9 cellular contexts compared by ENCODE assay signal in the genomic region with DNA sequence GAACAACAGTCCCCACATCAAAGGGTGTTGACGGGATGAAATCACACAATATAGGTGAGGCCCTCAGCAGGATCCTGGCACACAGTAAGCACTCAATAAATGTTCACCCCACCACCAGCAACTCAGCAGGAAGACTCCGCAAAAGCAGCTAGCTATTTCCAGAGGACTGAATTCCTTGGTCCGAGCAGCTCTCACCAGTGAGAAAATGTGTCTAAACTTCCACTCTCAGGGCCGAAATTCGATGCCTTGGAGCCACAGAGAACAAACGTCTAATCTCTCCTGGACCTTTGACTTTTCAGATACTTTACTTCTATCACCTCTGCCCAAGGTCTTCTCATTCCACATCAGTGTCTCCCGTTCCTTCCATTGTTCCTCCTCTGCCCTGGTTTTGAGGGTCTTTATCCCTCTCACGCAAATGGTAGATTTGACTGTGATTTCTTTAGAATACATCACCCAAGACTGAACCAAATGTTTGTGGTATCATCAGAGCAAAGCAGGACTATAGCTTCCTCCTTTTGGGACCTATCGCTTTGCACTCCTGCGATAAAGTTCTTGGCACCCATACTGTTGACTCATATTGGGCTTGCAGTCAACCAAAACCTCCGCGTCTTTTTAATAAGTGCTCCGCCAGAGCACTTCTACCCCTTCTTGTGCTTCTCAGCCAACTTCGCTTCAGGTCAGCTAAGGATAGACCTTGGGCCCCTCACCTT. TPM values are rescaled to one million over a fixed set of nuclear protein-coding genes. Genes with fewer than 3 reads are reported as not detected.
DNase-seq lines count a peak whose midpoint lies in the region; ATAC-seq, FAIRE-seq and TF ChIP-seq lines count a peak whose summit lies in the region.
"Had no signal": no experiment of that assay in that cellular context is flagged by ENCODE, and none has a peak within 500 bp of the region (broad histone marks: within the 10 kb centered on the region; RNA-seq: fewer than 3 reads in every experiment).

No MANE protein-coding gene starts in this region.

- peak in 1 of 2 experiments; percentile 19; a peak in 1 of 4 replicates for TF ChIP-seq EP300 in GM12878 (IDR thresholded peaks at IDR 0.05; ENCODE audit: borderline replicate concordance in 1 of 2, control insufficient read depth in 1 of 2, low read depth in 2 of 2, low read length in 2 of 2)

- no peak for TF ChIP-seq CTCF in GM12878 (IDR thresholded peaks at IDR 0.05 in 2 of 3, conservative IDR thresholded peaks at IDR 0.05 in 1 of 3; ENCODE audit: control insufficient read depth in 2 of 3, extremely low read depth in 1 of 3, insufficient read depth in 1 of 3, low read depth in 3 of 3, low read length in 3 of 3)

- H2AFZ ChIP-seq in GM12878 (ENCODE audit: control insufficient read depth, low read depth, low read length) = peak overlapping the region; percentile 20

- no peak overlapping the region for H3K27ac ChIP-seq in HUES64 (ENCODE audit: low read depth, low read length)
- H3K27ac ChIP-seq in GM12878 (ENCODE audit: control insufficient read depth, insufficient read depth) = peak overlapping the region; percentile 21; the same call in 1 of the 2 replicates

- RAD21 ChIA-PET in GM12878 (lab: Charles Lee; ENCODE audit: unreplicated experiment) = interaction anchor here (0.9 to 5.3 kb wide), 8 partner anchors 11 to 276 kb away, joined by 3 to 31 read pairs (median 6); a partner anchor contains a TSS

- peak; percentile 27 for FAIRE-seq in GM12878 (lab: Jason Lieb, UNC)
- no peak for FAIRE-seq in RCC 7860 (lab: Jason Lieb, UNC)

- H3K79me2 ChIP-seq in GM12878 (ENCODE audit: control insufficient read depth, insufficient read depth, low read length) = peaks cover 36% of the 10 kb centered on the region

- H3K4me3 ChIP-seq in HUES64 (ENCODE audit: low read length) = peak overlapping the region; percentile 95
- peak overlapping the region; percentile 54; the same call in 1 of the 2 replicates for H3K4me3 ChIP-seq in GM12878
- H3K4me3 ChIP-seq in mononuclear cell (ENCODE audit: low read length) = peak overlapping the region; percentile 94
- no peak overlapping the region; the same call in 1 of the 2 replicates for H3K4me3 ChIP-seq in HAP-1

- in situ Hi-C loops in GM12878 (cut with MboI) (no loop called here), HAP-1 (cut with MboI; ENCODE audit: low sequenced_read_pairs) (no loop called here)

- no peak for TF ChIP-seq POLR2A in GM12878 (IDR thresholded peaks at IDR 0.05; ENCODE audit: low read depth, low read length)

- SMC1A ChIA-PET in GM12878 (lab: Charles Lee; ENCODE audit: uncharacterized antibody, unreplicated experiment) = interaction anchor here (1.0 to 6.8 kb wide), 4 partner anchors 14 to 83 kb away, joined by 3 to 68 read pairs (median 32); no protein-coding TSS in a partner anchor

- no peaks in the 10 kb centered on the region for H3K36me3 ChIP-seq in HUES64 (ENCODE audit: insufficient read depth, low read length)
- H3K36me3 ChIP-seq in GM12878 (ENCODE audit: control insufficient read depth in 2 of 2, insufficient read depth in 2 of 2, low read length in 1 of 2) = no peaks in the 10 kb centered on the region; a peak in 1 of 4 replicates
- peaks cover 3% of the 10 kb centered on the region; the same call in 1 of the 2 replicates for H3K36me3 ChIP-seq in HAP-1 (replicated peaks)

- H3K4me1 ChIP-seq in HUES64 (ENCODE audit: insufficient read depth, low read length) (peaks cover 24% of the 10 kb centered on the region), GM12878 (ENCODE audit: control insufficient read depth, insufficient read depth, low read length) (peaks cover 7% of the 10 kb centered on the region), mononuclear cell (ENCODE audit: insufficient read depth, low read length) (peaks cover 72% of the 10 kb centered on the region), HAP-1 (peaks cover 25% of the 10 kb centered on the region)

- no peaks in the 10 kb centered on the region for H4K20me1 ChIP-seq in GM12878 (ENCODE audit: control insufficient read depth, insufficient read depth)

- ATAC-seq in GM12878 (peak; percentile 48), GM19467 (IDR thresholded peaks at IDR 0.05; ENCODE audit: unreplicated experiment) (no peak)

- intact Hi-C loops in GM12878 (cut with micrococcal nuclease; ENCODE audit: unreplicated experiment) = loop anchor here (5.0 to 10.0 kb wide), 3 partner anchors 48 to 549 kb away; a partner anchor contains a TSS

- no peaks in the 10 kb centered on the region for H3K9me3 ChIP-seq in HUES64 (ENCODE audit: insufficient read depth, low read depth, low read length)
- no peaks in the 10 kb centered on the region for H3K9me3 ChIP-seq in GM12878 (replicated peaks; ENCODE audit: control insufficient read depth, insufficient read depth, low read length)
- no peaks in the 10 kb centered on the region for H3K9me3 ChIP-seq in mononuclear cell (ENCODE audit: low read depth, low read length)
- no peaks in the 10 kb centered on the region for H3K9me3 ChIP-seq in HAP-1

- no peak for TF ChIP-seq RAD21 in GM12878 (IDR thresholded peaks at IDR 0.05; ENCODE audit: insufficient read depth, low read depth, low read length)

- TSS peak; percentile 73 for BruUV-seq in GM12878 (replicated peaks; lab: Mats Ljungman, UMichigan)

- POLR2A ChIA-PET in GM12878 (lab: Charles Lee) = interaction anchor here (0.7 to 4.8 kb wide), 6 partner anchors 9 to 278 kb away, joined by 3 to 59 read pairs (median 4); no protein-coding TSS in a partner anchor

- H3K27me3 ChIP-seq in HUES64 (ENCODE audit: insufficient read depth, low read length) = peaks cover 12% of the 10 kb centered on the region
- H3K27me3 ChIP-seq in GM12878 (replicated peaks in 1 of 2; ENCODE audit: control insufficient read depth in 2 of 2, insufficient read depth in 2 of 2, low read length in 1 of 2) = no peaks in the 10 kb centered on the region
- H3K27me3 ChIP-seq in mononuclear cell (ENCODE audit: insufficient read depth, low read length) = no peaks in the 10 kb centered on the region
- no peaks in the 10 kb centered on the region for H3K27me3 ChIP-seq in HAP-1 (ENCODE audit: low read depth)

- WGBS in HUES64 = 78% methylated on average over 14 of the region's 14 CpGs
- WGBS in GM12878 (ENCODE audit: insufficient coverage, insufficient replicate concordance, low lambda C conversion rate, missing lambda C conversion rate) = 48% methylated on average over 14 of the region's 14 CpGs

- DNase-seq in DMS79 treated with DMSO at 0.1 percent for 48 hours (lab: John Stamatoyannopoulos, UW) (peak; percentile 43), GM12878 (ENCODE audit: low read depth, low spot score) (peak; percentile 44), foreskin melanocyte (no peak), RCC 7860 (ENCODE audit: low spot score) (no peak), HAP-1 (ENCODE audit: low spot score in 2 of 2) (no peak)

- CTCF ChIA-PET in GM12878 (lab: Yijun Ruan, JAX) = interaction anchor here (0.8 to 3.0 kb wide), 7 partner anchors 10 to 282 kb away, joined by 3 to 25 read pairs (median 4); a partner anchor contains a TSS

- H3K9ac ChIP-seq in HUES64 (ENCODE audit: low read depth, low read length) = no peak overlapping the region
- H3K9ac ChIP-seq in GM12878 (ENCODE audit: control insufficient read depth, insufficient read depth, low read length) = no peak overlapping the region

- H3K4me2 ChIP-seq in GM12878 (ENCODE audit: control insufficient read depth, insufficient read depth) = peak overlapping the region; percentile 80

TF ChIP-seq in GM12878, 131 proteins besides CTCF, POLR2A, EP300 and RAD21 (continues in another document):
- peak; percentile 88; the same call in 1 of the 2 replicates for TF ChIP-seq ZBED1 (IDR thresholded peaks at IDR 0.05; ENCODE audit: borderline replicate concordance)
- TF ChIP-seq IKZF2 (IDR thresholded peaks at IDR 0.05) = peak in 1 of 2 experiments; percentile 9; a peak in 2 of 4 replicates
- peak; percentile 47; the same call in 1 of the 2 replicates for TF ChIP-seq MTA3 (IDR thresholded peaks at IDR 0.05; ENCODE audit: borderline replicate concordance, low read length)
- peak; percentile 49; the same call in 1 of the 2 replicates for TF ChIP-seq IRF4 (IDR thresholded peaks at IDR 0.05; ENCODE audit: low read depth, low read length)

RNA-seq across cellular contexts. Expression of a gene that starts 0.9 kb away (rescaled TPM):
- 39.7 TPM for polyA plus RNA-seq in HUES64 (2013, experiment 1 of 2)
- 40.6 TPM for polyA plus RNA-seq in HUES64 (2013, experiment 2 of 2)
- 157 and 185 TPM in 2 replicates for total RNA-seq in GM12878 (2013; cell fraction: nucleolus; rRNA removed)
- total RNA-seq in GM12878 (2014; rRNA removed) = 54.4 and 64.7 TPM in 2 replicates
- total RNA-seq in GM12878 (2014; rRNA removed; fragmentation: Illumina TruSeq; extraction: Trizol) = 45.7 and 49.0 TPM in 2 replicates
- total RNA-seq in GM12878 (2021) = 43.2 and 48.5 TPM in 2 replicates
- 23.2 TPM for polyA plus RNA-seq in GM12878 (2011; ENCODE audit: low read depth)
- 70.1 and 94.8 TPM in 2 replicates for polyA plus RNA-seq in GM12878 (2011; rRNA removed)
- polyA plus RNA-seq in GM12878 (2011; cell fraction: cytosol; rRNA removed) = 33.0 and 40.1 TPM in 2 replicates
- 70.9 and 82.5 TPM in 2 replicates for polyA plus RNA-seq in GM12878 (2011; cell fraction: nucleus; rRNA removed)
- 32.3 and 38.2 TPM in 2 replicates for polyA plus RNA-seq in GM12878 (2012)
- polyA plus RNA-seq in GM12878 (2014; fragmentation: Illumina TruSeq; extraction: Trizol) = 66.8 and 78.2 TPM in 2 replicates
- polyA plus RNA-seq in GM12878 (2014; fragmentation: Nextera tagmentation; extraction: Ambion mirVana) = 10 to 100 TPM; 15.8 to 22.3 TPM
- 50.5 and 57.5 TPM in 2 replicates for polyA plus RNA-seq in GM12878 (2014; rRNA removed)
- 10 to 100 TPM; 61.4 to 68.4 TPM for polyA plus RNA-seq in GM12878 (2016; fragmentation: Nextera tagmentation; extraction: Ambion mirVana)
- polyA minus RNA-seq in GM12878 (2011; rRNA and poly(A)+ RNA removed) = 44.7 and 45.5 TPM in 2 replicates
- 18.2 and 18.7 TPM in 2 replicates for polyA minus RNA-seq in GM12878 (2011; cell fraction: cytosol; rRNA and poly(A)+ RNA removed)
- polyA minus RNA-seq in GM12878 (2011; cell fraction: nucleus; rRNA and poly(A)+ RNA removed) = 35.0 and 39.2 TPM in 2 replicates
- 62.2 TPM for total RNA-seq in mononuclear cell

RNA-seq across cellular contexts. Expression of a gene that starts 51.7 kb away (rescaled TPM):
- polyA plus RNA-seq in HUES64 (2013, experiment 1 of 2) = not detected
- not detected for polyA plus RNA-seq in HUES64 (2013, experiment 2 of 2)
- total RNA-seq in GM12878 (2013; cell fraction: nucleolus; rRNA removed) = 0.23 TPM in 1 of 2 replicates, not detected in the other
- 0.11 TPM in 1 of 2 replicates, not detected in the other for total RNA-seq in GM12878 (2014; rRNA removed)
- total RNA-seq in GM12878 (2014; rRNA removed; fragmentation: Illumina TruSeq; extraction: Trizol) = not detected in 2 replicates
- total RNA-seq in GM12878 (2021) = not detected in 2 replicates
- polyA plus RNA-seq in GM12878 (2011; ENCODE audit: low read depth) = not detected
- polyA plus RNA-seq in GM12878 (2011; rRNA removed) = 0.04 and 0.12 TPM in 2 replicates
- 0.10 and 0.12 TPM in 2 replicates for polyA plus RNA-seq in GM12878 (2011; cell fraction: cytosol; rRNA removed)
- 0.09 TPM in 1 of 2 replicates, not detected in the other for polyA plus RNA-seq in GM12878 (2011; cell fraction: nucleus; rRNA removed)
- 0.04 and 0.07 TPM in 2 replicates for polyA plus RNA-seq in GM12878 (2012)
- polyA plus RNA-seq in GM12878 (2014; fragmentation: Illumina TruSeq; extraction: Trizol) = 0.07 TPM in 1 of 2 replicates, not detected in the other
- polyA plus RNA-seq in GM12878 (2014; fragmentation: Nextera tagmentation; extraction: Ambion mirVana) = under 1 TPM; 0.05 to 0.08 TPM
- 0.04 TPM in 1 of 2 replicates, not detected in the other for polyA plus RNA-seq in GM12878 (2014; rRNA removed)
- polyA plus RNA-seq in GM12878 (2016; fragmentation: Nextera tagmentation; extraction: Ambion mirVana) = not detected
- polyA minus RNA-seq in GM12878 (2011; rRNA and poly(A)+ RNA removed) = 0.21 and 0.29 TPM in 2 replicates
- not detected in 2 replicates for polyA minus RNA-seq in GM12878 (2011; cell fraction: cytosol; rRNA and poly(A)+ RNA removed)
- polyA minus RNA-seq in GM12878 (2011; cell fraction: nucleus; rRNA and poly(A)+ RNA removed) = not detected in 2 replicates
- not detected for total RNA-seq in mononuclear cell
- total RNA-seq: HT1080 had no signal

Comparison
In these comparisons a context has a peak if more than half of its experiments do, and no peak if none do; other contexts are left out.
1. DNase-seq: peak in DMS79 treated with DMSO at 0.1 percent for 48 hours (single experiment) and GM12878 (single experiment); none in foreskin melanocyte (single experiment), RCC 7860 (single experiment) and HAP-1 (0 of 2).